ENCODE assay signal across 8 cellular contexts in the genomic region with DNA sequence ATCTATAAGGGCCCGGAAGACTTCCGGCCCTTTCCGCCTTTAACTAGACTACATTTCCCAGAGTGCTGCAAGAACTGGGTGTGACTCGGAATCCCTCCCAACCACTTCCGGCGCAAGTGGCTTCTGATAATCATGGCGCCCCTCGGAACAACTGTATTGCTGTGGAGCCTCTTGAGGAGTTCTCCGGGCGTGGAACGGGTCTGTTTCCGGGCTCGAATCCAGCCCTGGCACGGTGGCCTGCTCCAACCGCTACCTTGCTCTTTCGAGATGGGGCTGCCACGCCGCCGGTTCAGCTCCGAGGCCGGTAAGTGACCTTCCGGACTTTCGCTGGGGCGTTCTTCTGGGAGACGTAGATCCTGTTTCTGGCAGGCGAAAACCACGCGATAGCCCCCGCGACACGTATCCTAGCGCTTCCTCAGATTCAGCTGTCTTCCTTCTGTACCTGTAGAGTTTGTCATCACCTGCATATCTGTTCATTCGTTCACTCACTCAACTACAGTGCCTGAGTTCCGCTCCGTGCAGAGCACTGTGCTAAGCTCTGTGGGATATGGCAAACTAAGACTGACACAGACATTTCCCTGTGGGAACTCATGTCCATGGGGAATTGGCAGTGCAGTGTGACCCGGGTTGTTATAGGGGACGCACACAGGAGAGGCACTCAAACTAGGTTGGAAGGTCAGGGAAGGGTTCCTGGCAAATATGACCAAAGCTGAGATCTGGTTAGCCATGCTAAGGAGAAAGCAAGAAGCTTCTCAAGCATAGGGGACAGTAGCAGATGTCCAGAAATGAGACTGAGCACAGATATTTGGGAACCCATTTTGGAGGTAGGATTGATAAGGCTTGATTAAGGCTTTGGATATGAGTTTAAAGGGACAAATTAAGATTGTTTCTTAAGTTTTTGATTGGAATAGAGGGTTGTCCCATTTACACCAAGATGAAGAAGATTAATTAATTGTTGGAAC. TPM values are rescaled to one million over a fixed set of nuclear protein-coding genes. Genes with fewer than 3 reads are reported as not detected.
DNase-seq lines count a peak whose midpoint lies in the region; ATAC-seq and TF ChIP-seq lines count a peak whose summit lies in the region.

Gene MRPS22, plus strand, starts transcription at position 126 of the 962 bp plus-strand sequence. Its CDS starts 7 bp downstream, at position 133.

- TF ChIP-seq EP300 in ovary (IDR thresholded peaks at IDR 0.05), result no peak

- H3K27me3 ChIP-seq in ovary (no peaks in the 10 kb centered on the region), thyroid gland (no peaks in the 10 kb centered on the region)

- H3K27me3 Mint-ChIP-seq in activated naive CD8-positive, alpha-beta T cell treated with anti-CD3 and anti-CD28 coated beads for 36 hours, result peaks cover 3% of the 10 kb centered on the region

- H3K36me3 Mint-ChIP-seq in activated naive CD8-positive, alpha-beta T cell treated with anti-CD3 and anti-CD28 coated beads for 36 hours, result peaks cover 9% of the 10 kb centered on the region

- H3K4me1 Mint-ChIP-seq in activated naive CD8-positive, alpha-beta T cell treated with anti-CD3 and anti-CD28 coated beads for 36 hours, result peaks cover 10% of the 10 kb centered on the region

- H3K9me3 ChIP-seq in ovary, result no peaks in the 10 kb centered on the region
- H3K9me3 ChIP-seq in thyroid gland, result no peaks in the 10 kb centered on the region

- no peak for TF ChIP-seq POLR2A in ovary (IDR thresholded peaks at IDR 0.05)
- TF ChIP-seq POLR2A in thyroid gland (IDR thresholded peaks at IDR 0.05), result peak in 1 of 2 donors; percentile 72

- intact Hi-C loops in Right ventricle myocardium inferior (cut with DNase I) (loop anchor here (5.0 to 10.0 kb wide), 2 partner anchors 43 to 749 kb away; partner anchors contain the start of genes CEP70 and COPB2), ovary (cut with DNase I) (no loop called here), thyroid gland (cut with DNase I) (no loop called here)

- 0 to 1% (median 0%) methylated on average over 37 of the region's 37 CpGs for WGBS in ovary, 3 donors
- WGBS in thyroid gland, 2 donors, result 0 to 1% methylated on average over 14 to 35 of the region's 37 CpGs

- POLR2A ChIA-PET in GM10248 (lab: Yijun Ruan, JAX), result no interaction called here

- no peak within 1 kb of the TSS for H3K4me3 Mint-ChIP-seq in activated naive CD8-positive, alpha-beta T cell treated with anti-CD3 and anti-CD28 coated beads for 36 hours

- H3K4me3 ChIP-seq in ovary (peak within 1 kb of the TSS; percentile 67), thyroid gland (replicated peaks in 1 of 3) (peak within 1 kb of the TSS; percentile 72 to 92 (median 83))

- CTCF ChIA-PET in GM10248 (lab: Yijun Ruan, JAX), result interaction anchor here (0.6 to 2.4 kb wide), 6 partner anchors 9 to 429 kb away, joined by 3 to 18 read pairs (median 4); no protein-coding TSS in a partner anchor

- H3K4me1 ChIP-seq in ovary (ENCODE audit: insufficient read depth), result peaks cover 8% of the 10 kb centered on the region
- peaks cover 5 to 16% of the 10 kb centered on the region in 2 donors for H3K4me1 ChIP-seq in thyroid gland

- no peaks in the 10 kb centered on the region for H3K36me3 ChIP-seq in ovary
- peaks cover 14 to 15% of the 10 kb centered on the region in 2 donors for H3K36me3 ChIP-seq in thyroid gland

- H3K27ac Mint-ChIP-seq in activated naive CD8-positive, alpha-beta T cell treated with anti-CD3 and anti-CD28 coated beads for 36 hours, result peak within 1 kb of the TSS; percentile 73

- ATAC-seq in HG02623 (IDR thresholded peaks at IDR 0.05; ENCODE audit: unreplicated experiment), result peak; percentile 94
- ATAC-seq in Right ventricle myocardium inferior, result peak; percentile 93

- H3K9me3 Mint-ChIP-seq in activated naive CD8-positive, alpha-beta T cell treated with anti-CD3 and anti-CD28 coated beads for 36 hours, result no peaks in the 10 kb centered on the region

- TF ChIP-seq CTCF in GM10248 (IDR thresholded peaks at IDR 0.05; ENCODE audit: control extremely low read depth, extremely low read depth, low read depth, missing control alignments) (no peak), ovary (IDR thresholded peaks at IDR 0.05) (no peak), thyroid gland (IDR thresholded peaks at IDR 0.05) (no peak)

- peak; percentile 92 for DNase-seq in GM10248 (ENCODE audit: extremely low spot score)
- DNase-seq in NCI-H1105 (lab: John Stamatoyannopoulos, UW), result peak; percentile 93
- peak; percentile 87 for DNase-seq in SKM-1 treated with dmso at 0.1 percent for 144 hours (lab: John Stamatoyannopoulos, UW; ENCODE audit: unreplicated experiment)
- peak; percentile 80 for DNase-seq in activated naive CD8-positive, alpha-beta T cell treated with anti-CD3 and anti-CD28 coated beads for 36 hours
- DNase-seq in Right ventricle myocardium inferior (ENCODE audit: missing footprints), result peak; percentile 91
- peak; percentile 75 to 81 (median 76) for DNase-seq in ovary
- DNase-seq in thyroid gland, result peak; percentile 86 to 87

- H3K27ac ChIP-seq in ovary (peak within 1 kb of the TSS; percentile 18 to 46), thyroid gland (peak within 1 kb of the TSS; percentile 80 to 85 (median 84))

RNA-seq across cellular contexts. Expression of gene MRPS22, which starts in this region (rescaled TPM):
- total RNA-seq in activated naive CD8-positive, alpha-beta T cell treated with anti-CD3 and anti-CD28 coated beads for 36 hours, result 10 to 100 TPM; 82.4 to 84.2 TPM
- total RNA-seq in Right ventricle myocardium inferior (87.3 TPM), ovary (10 to 100 TPM; 33.0 to 41.7 (median 36.8) TPM), thyroid gland (10 to 100 TPM; 40.1 to 60.9 (median 48.6) TPM)
- 10 to 100 TPM; 35.9 to 51.6 TPM for polyA plus RNA-seq in ovary

Comparison
In these comparisons a context has a peak if more than half of its experiments do, and no peak if none do; other contexts are left out.
1. Peak in every context shown above with its lines: DNase-seq, ATAC-seq, H3K4me3 ChIP-seq and H3K27ac ChIP-seq.